Comparison of ENCODE assay signal across 8 cellular contexts in genomic region chr2:174681099-174681982, GRCh38.
DNase-seq lines count a peak whose midpoint lies in the region; ATAC-seq and TF ChIP-seq lines count a peak whose summit lies in the region.

No MANE protein-coding gene starts in this region.

- H3K4me1 ChIP-seq in psoas muscle = no peaks in the 10 kb centered on the region

- no peaks in the 10 kb centered on the region for H3K36me3 ChIP-seq in psoas muscle (ENCODE audit: insufficient read depth in 1 of 2, low read depth in 1 of 2)

- no peaks in the 10 kb centered on the region for H3K9me3 Mint-ChIP-seq in activated naive CD4-positive, alpha-beta T cell treated with anti-CD3 and anti-CD28 coated beads, Interleukin-2, amount 10 ng/mL, durations not matched to agents 7 days and 5 days
- H3K9me3 Mint-ChIP-seq in activated B cell treated with CpG ODN at 0.5 μM for 24 hours = no peaks in the 10 kb centered on the region

- peaks cover 34% of the 10 kb centered on the region for H3K36me3 Mint-ChIP-seq in activated naive CD4-positive, alpha-beta T cell treated with anti-CD3 and anti-CD28 coated beads, Interleukin-2, amount 10 ng/mL, durations not matched to agents 7 days and 5 days
- H3K36me3 Mint-ChIP-seq in activated B cell treated with CpG ODN at 0.5 μM for 24 hours (ENCODE audit: low read depth) = peaks cover 2% of the 10 kb centered on the region

- CTCF ChIA-PET in activated naive CD4-positive, alpha-beta T cell treated with anti-CD3 and anti-CD28 coated beads, Interleukin-2, amount 10 ng/mL, durations not matched to agents 7 days and 5 days (lab: Charles Lee) = interaction anchor here (0.9 to 11.5 kb wide), 6 partner anchors 9 to 103 kb away, joined by 3 to 272 read pairs (median 12); partner anchors contain the start of gene WIPF1
- CTCF ChIA-PET in activated B cell treated with CpG ODN at 0.5 μM for 24 hours (lab: Charles Lee) = interaction anchor here (0.7 to 9.7 kb wide), 9 partner anchors 8 to 220 kb away, joined by 3 to 158 read pairs (median 4); no protein-coding TSS in a partner anchor
- CTCF ChIA-PET in GM10248 (lab: Yijun Ruan, JAX) = interaction anchor here (1.0 to 2.1 kb wide), 6 partner anchors 8 to 221 kb away, joined by 3 to 7 read pairs (median 5); no protein-coding TSS in a partner anchor

- H3K27me3 ChIP-seq in psoas muscle (ENCODE audit: insufficient read depth in 3 of 3, low read length in 2 of 3) = peaks cover 0 to 30% (median 0%) of the 10 kb centered on the region in 3 donors

- peak overlapping the region; percentile 92 for H3K27ac Mint-ChIP-seq in activated naive CD4-positive, alpha-beta T cell treated with anti-CD3 and anti-CD28 coated beads, Interleukin-2, amount 10 ng/mL, durations not matched to agents 7 days and 5 days
- peak overlapping the region; percentile 65 for H3K27ac Mint-ChIP-seq in activated B cell treated with CpG ODN at 0.5 μM for 24 hours

- POLR2A ChIA-PET in activated B cell treated with CpG ODN at 0.5 μM for 24 hours (lab: Charles Lee) = interaction anchor here (1.0 to 1.7 kb wide), 5 partner anchors 47 to 88 kb away, joined by 5 to 16 read pairs (median 8); partner anchors contain the start of gene WIPF1
- POLR2A ChIA-PET in GM10248 (lab: Yijun Ruan, JAX) = no interaction called here

- peaks cover 4% of the 10 kb centered on the region for H3K27me3 Mint-ChIP-seq in activated naive CD4-positive, alpha-beta T cell treated with anti-CD3 and anti-CD28 coated beads, Interleukin-2, amount 10 ng/mL, durations not matched to agents 7 days and 5 days
- H3K27me3 Mint-ChIP-seq in activated B cell treated with CpG ODN at 0.5 μM for 24 hours = no peaks in the 10 kb centered on the region

- no peak for ATAC-seq in activated B cell treated with CpG ODN at 0.5 μM for 24 hours (ENCODE audit: low read depth)
- ATAC-seq in left cardiac atrium = peak; percentile 9 to 33
- peak in 2 of 4 donors; percentile 41 to 55 for ATAC-seq in psoas muscle
- ATAC-seq in HG02571 (IDR thresholded peaks at IDR 0.05; ENCODE audit: unreplicated experiment) = no peak
- no peak for ATAC-seq in HG03520 (IDR thresholded peaks at IDR 0.05; ENCODE audit: unreplicated experiment)

- peak overlapping the region; percentile 60 for H3K27ac ChIP-seq in psoas muscle

- 33 to 42% (median 38%) methylated on average over 17 of the region's 17 CpGs for WGBS in psoas muscle, 3 donors

- DNase-seq in activated naive CD4-positive, alpha-beta T cell treated with anti-CD3 and anti-CD28 coated beads, Interleukin-2, amount 10 ng/mL, durations not matched to agents 7 days and 5 days = no peak
- DNase-seq in activated naive CD4-positive, alpha-beta T cell (lab: John Stamatoyannopoulos, UW) = no peak
- DNase-seq in activated B cell treated with CpG ODN at 0.5 μM for 24 hours (no peak), left cardiac atrium (no peak), psoas muscle (no peak), GM10248 (ENCODE audit: extremely low spot score) (no peak)

- TF ChIP-seq CTCF in activated B cell treated with CpG ODN at 0.5 μM for 24 hours (IDR thresholded peaks at IDR 0.05) = no peak
- TF ChIP-seq CTCF in psoas muscle (IDR thresholded peaks at IDR 0.05) = no peak
- no peak for TF ChIP-seq CTCF in GM10248 (IDR thresholded peaks at IDR 0.05; ENCODE audit: control extremely low read depth, extremely low read depth, low read depth, missing control alignments)

- H3K4me3 Mint-ChIP-seq in activated naive CD4-positive, alpha-beta T cell treated with anti-CD3 and anti-CD28 coated beads, Interleukin-2, amount 10 ng/mL, durations not matched to agents 7 days and 5 days = peak overlapping the region; percentile 86
- peak overlapping the region; percentile 86 for H3K4me3 Mint-ChIP-seq in activated B cell treated with CpG ODN at 0.5 μM for 24 hours

- no peaks in the 10 kb centered on the region for H3K9me3 ChIP-seq in psoas muscle

- H3K4me1 Mint-ChIP-seq in activated naive CD4-positive, alpha-beta T cell treated with anti-CD3 and anti-CD28 coated beads, Interleukin-2, amount 10 ng/mL, durations not matched to agents 7 days and 5 days = peaks cover 65% of the 10 kb centered on the region
- H3K4me1 Mint-ChIP-seq in activated B cell treated with CpG ODN at 0.5 μM for 24 hours = peaks cover 16% of the 10 kb centered on the region

- intact Hi-C loops in activated B cell treated with CpG ODN at 0.5 μM for 24 hours (cut with micrococcal nuclease) (no loop called here), left cardiac atrium (cut with DNase I) (loop anchor here (10.0 kb wide), 2 partner anchors 67 to 217 kb away; no protein-coding TSS in a partner anchor), psoas muscle (cut with DNase I) (loop anchor here (5.0 to 10.0 kb wide), 3 partner anchors 107 to 219 kb away; no protein-coding TSS in a partner anchor)

- H3K4me3 ChIP-seq in psoas muscle = peak overlapping the region; percentile 79

Comparison
In these comparisons a context has a peak if more than half of its experiments do, and no peak if none do; other contexts are left out.
1. ATAC-seq: peak in left cardiac atrium (2 of 2); none in activated B cell treated with CpG ODN at 0.5 μM for 24 hours (single experiment), HG02571 (single experiment) and HG03520 (single experiment).